ENCODE assay signal across 1 cellular context in the genomic region with DNA sequence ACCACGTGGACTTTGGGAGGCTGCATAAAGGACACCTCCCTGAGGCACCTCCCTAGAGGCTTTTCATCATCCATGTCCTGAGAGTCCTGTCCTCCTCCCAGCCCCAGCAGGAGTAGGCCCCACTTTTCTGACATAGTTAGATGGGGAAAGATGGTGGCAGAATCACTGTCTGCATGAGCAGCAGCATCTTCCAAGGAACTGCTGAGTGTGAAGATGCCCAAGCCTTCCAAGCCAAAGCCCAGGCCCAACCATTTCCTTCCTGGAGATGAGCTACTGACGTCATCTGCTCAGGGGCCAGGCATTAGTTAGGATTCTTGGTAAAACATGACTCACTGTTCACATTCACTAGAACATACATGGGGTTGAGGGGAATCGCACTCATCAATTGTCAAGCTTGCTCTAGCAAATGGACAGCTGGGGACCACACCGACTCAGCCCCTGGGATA.
A peak's percentile ranks its signal among the peaks of the same experiment; 100 is the strongest.
TF ChIP-seq lines count a peak whose summit lies in the region.

No MANE protein-coding gene starts in this region.

TF ChIP-seq in K562, 482 proteins besides CTCF, POLR2A, EP300 and RAD21 (continued from another document):
- peak; percentile 55; the same call in 1 of the 2 replicates for TF ChIP-seq SMAD4 (CRISPR knock-in tag; conservative IDR thresholded peaks at IDR 0.05)
- TF ChIP-seq ZNF280A (IDR thresholded peaks at IDR 0.05; ENCODE audit: low read depth, partially characterized antibody) = no peak
- TF ChIP-seq, protein P1, sequence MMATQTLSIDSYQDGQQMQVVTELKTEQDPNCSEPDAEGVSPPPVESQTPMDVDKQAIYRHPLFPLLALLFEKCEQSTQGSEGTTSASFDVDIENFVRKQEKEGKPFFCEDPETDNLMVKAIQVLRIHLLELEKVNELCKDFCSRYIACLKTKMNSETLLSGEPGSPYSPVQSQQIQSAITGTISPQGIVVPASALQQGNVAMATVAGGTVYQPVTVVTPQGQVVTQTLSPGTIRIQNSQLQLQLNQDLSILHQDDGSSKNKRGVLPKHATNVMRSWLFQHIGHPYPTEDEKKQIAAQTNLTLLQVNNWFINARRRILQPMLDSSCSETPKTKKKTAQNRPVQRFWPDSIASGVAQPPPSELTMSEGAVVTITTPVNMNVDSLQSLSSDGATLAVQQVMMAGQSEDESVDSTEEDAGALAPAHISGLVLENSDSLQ (IDR thresholded peaks at IDR 0.05) = 0 out of 2 replicates have a peak, but pooled peaks have one; percentile 5
- no peak for TF ChIP-seq ZNF639 (CRISPR knock-in tag; conservative IDR thresholded peaks at IDR 0.05 in 1 of 2, IDR thresholded peaks at IDR 0.05 in 1 of 2)
- TF ChIP-seq LARP7 (IDR thresholded peaks at IDR 0.05) = no peak
- peak; percentile 97 for TF ChIP-seq ATF7 (IDR thresholded peaks at IDR 0.05)
- peak; percentile 79 for TF ChIP-seq ZNF584 (CRISPR knock-in tag; IDR thresholded peaks at IDR 0.05; ENCODE audit: low read depth)
- TF ChIP-seq PTTG1 (tag; IDR thresholded peaks at IDR 0.05; ENCODE audit: low read depth) = no peak
- TF ChIP-seq DPF2 (IDR thresholded peaks at IDR 0.05) = peak; percentile 25; the same call in 1 of the 2 replicates
- TF ChIP-seq STAT5A (IDR thresholded peaks at IDR 0.05; ENCODE audit: borderline replicate concordance, low read length) = peak; percentile 41; the same call in 1 of the 2 replicates
- peak; percentile 91 for TF ChIP-seq FOSL1 (tag; conservative IDR thresholded peaks at IDR 0.05)
- TF ChIP-seq ARID1B (IDR thresholded peaks at IDR 0.05) = peak; percentile 61
- no peak for TF ChIP-seq MAZ (CRISPR knock-in tag; conservative IDR thresholded peaks at IDR 0.05 in 1 of 2, IDR thresholded peaks at IDR 0.05 in 1 of 2)
- 0 out of 2 replicates have a peak, but pooled peaks have one; percentile 6 for TF ChIP-seq MAFK (IDR thresholded peaks at IDR 0.05; ENCODE audit: low read length)
- TF ChIP-seq NR2C2 (CRISPR knock-in tag; IDR thresholded peaks at IDR 0.05) = no peak
- TF ChIP-seq NR2C2 (tag; IDR thresholded peaks at IDR 0.05) = peak; percentile 39; the same call in 1 of the 2 replicates
- peak; percentile 22 for TF ChIP-seq NEUROD1 (IDR thresholded peaks at IDR 0.05; ENCODE audit: borderline replicate concordance, low read depth, low read length, partially characterized antibody)
- TF ChIP-seq CREB1 (IDR thresholded peaks at IDR 0.05) = peak; percentile 51
- TF ChIP-seq CREB1 (CRISPR knock-in tag; IDR thresholded peaks at IDR 0.05) = peak; percentile 48; the same call in 1 of the 2 replicates
- TF ChIP-seq ELK1 (CRISPR knock-in tag; IDR thresholded peaks at IDR 0.05) = no peak
- TF ChIP-seq GATAD2A (IDR thresholded peaks at IDR 0.05) = 0 out of 2 replicates have a peak, but pooled peaks have one; percentile 23
- no peak for TF ChIP-seq ATF1 (CRISPR knock-in tag; IDR thresholded peaks at IDR 0.05)
- peak; percentile 90 for TF ChIP-seq ATF1 (tag; IDR thresholded peaks at IDR 0.05)
- no peak for TF ChIP-seq ZNF830 (CRISPR knock-in tag; IDR thresholded peaks at IDR 0.05)
- TF ChIP-seq ZNF134 (CRISPR knock-in tag; conservative IDR thresholded peaks at IDR 0.05) = no peak
